Comparison of ENCODE assay signal across 8 cellular contexts in the genomic region with DNA sequence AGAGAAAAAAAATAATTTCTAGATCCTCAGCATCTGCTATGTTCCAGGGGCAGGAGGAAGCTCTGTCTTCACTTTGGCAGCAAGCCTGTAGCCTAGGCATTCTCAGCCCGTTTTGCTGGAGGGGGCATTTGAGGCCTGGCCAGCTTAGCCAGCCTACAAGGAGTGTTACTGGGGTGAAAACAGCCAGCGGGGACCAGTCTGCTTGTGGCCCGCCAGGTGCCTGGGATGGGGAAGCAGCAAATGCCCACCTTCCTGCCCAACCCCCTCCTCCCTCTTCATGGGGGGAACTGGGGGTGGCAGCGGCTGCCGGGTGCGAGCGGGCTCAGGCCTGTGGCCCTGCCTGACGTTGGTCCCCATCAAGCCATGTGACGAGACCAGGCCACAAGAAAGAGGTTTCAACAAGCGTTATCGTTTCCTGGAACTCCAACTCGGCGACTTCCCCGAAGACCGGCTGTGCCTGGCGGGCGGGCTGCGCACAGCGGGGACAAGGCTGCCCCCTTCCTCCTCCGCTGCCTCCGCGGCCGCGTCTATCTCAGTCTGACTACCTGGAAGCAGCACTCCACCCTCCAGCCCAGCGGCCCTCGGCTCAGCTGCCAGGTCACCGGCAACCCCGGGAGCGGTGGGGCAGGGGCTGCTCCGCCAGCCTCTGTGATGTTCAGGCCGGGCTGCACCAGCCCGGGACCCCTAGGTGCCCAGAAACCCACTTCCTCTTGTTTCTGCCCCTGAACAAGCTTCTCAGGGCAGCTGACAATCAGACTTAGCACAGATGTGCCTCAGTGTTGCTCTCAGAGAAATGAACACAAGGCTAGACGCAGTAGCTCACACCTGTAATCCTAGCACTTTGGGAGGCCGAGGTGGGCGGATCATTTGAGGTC. TPM values are rescaled to one million over a fixed set of nuclear protein-coding genes. Genes with fewer than 3 reads are reported as not detected.
DNase-seq lines count a peak whose midpoint lies in the region; ATAC-seq and TF ChIP-seq lines count a peak whose summit lies in the region.

No MANE protein-coding gene starts in this region.

- in situ Hi-C loops in GM18951 (cut with MboI; ENCODE audit: low sequenced_read_pairs, unreplicated experiment), result loop anchor here (25.0 kb wide), 1 partner anchor 271 kb away; no protein-coding TSS in a partner anchor
- in situ Hi-C loops in brain microvascular endothelial cell (cut with HindIII; ENCODE audit: low pct_ligation_motif_present, low sequenced_read_pairs), result no loop called here

- H3K27me3 ChIP-seq in brain microvascular endothelial cell (replicated peaks), result no peaks in the 10 kb centered on the region

- TF ChIP-seq CTCF in brain microvascular endothelial cell (IDR thresholded peaks at IDR 0.05; ENCODE audit: low read depth, low read length, missing control alignments) (no peak), nephron progenitor cell (IDR thresholded peaks at IDR 0.05) (no peak)

- H3K36me3 ChIP-seq in brain microvascular endothelial cell (replicated peaks), result no peaks in the 10 kb centered on the region

- peak overlapping the region; percentile 66 for H3K4me3 Mint-ChIP-seq in activated CD4-positive, alpha-beta memory T cell treated with anti-CD3 and anti-CD28 coated beads, Interleukin-2, amount 10 ng/mL, durations not matched to agents 7 days and 5 days
- H3K4me3 Mint-ChIP-seq in nephron progenitor cell, result no peak overlapping the region

- peak; percentile 95 for DNase-seq in activated CD4-positive, alpha-beta memory T cell treated with anti-CD3 and anti-CD28 coated beads, Interleukin-2, amount 10 ng/mL, durations not matched to agents 7 days and 5 days
- peak; percentile 63 for DNase-seq in germinal center (ENCODE audit: low spot score)
- DNase-seq in stimulated activated CD8-positive, alpha-beta memory T cell treated with anti-CD3 and anti-CD28 coated beads, Interleukin-12 subunit alpha, Interleukin-12 subunit beta, amount 100 ng/mL, for 1 hour (ENCODE audit: low read depth), result peak; percentile 62
- DNase-seq in brain microvascular endothelial cell, result no peak
- no peak for DNase-seq in DMS79 (lab: John Stamatoyannopoulos, UW)
- DNase-seq in nephron progenitor cell, result no peak

- POLR2A ChIA-PET in activated CD4-positive, alpha-beta memory T cell treated with anti-CD3 and anti-CD28 coated beads, Interleukin-2, amount 10 ng/mL, durations not matched to agents 7 days and 5 days (lab: Charles Lee), result interaction anchor here (0.7 to 15.7 kb wide), 28 partner anchors 9 to 268 kb away, joined by 3 to 302 read pairs (median 5); a partner anchor contains a TSS

- peak; percentile 49 for TF ChIP-seq POLR2A in GM18951 (IDR thresholded peaks at IDR 0.05; ENCODE audit: extremely low read depth, insufficient read depth, insufficient read length)

- CTCF ChIA-PET in activated CD4-positive, alpha-beta memory T cell treated with anti-CD3 and anti-CD28 coated beads, Interleukin-2, amount 10 ng/mL, durations not matched to agents 7 days and 5 days (lab: Charles Lee), result interaction anchor here (0.7 to 3.1 kb wide), 17 partner anchors 9 to 269 kb away, joined by 3 to 23 read pairs (median 5); a partner anchor contains a TSS

- peak overlapping the region; percentile 98 for H3K27ac Mint-ChIP-seq in activated CD4-positive, alpha-beta memory T cell treated with anti-CD3 and anti-CD28 coated beads, Interleukin-2, amount 10 ng/mL, durations not matched to agents 7 days and 5 days
- H3K27ac Mint-ChIP-seq in nephron progenitor cell, result no peak overlapping the region

- H3K4me1 Mint-ChIP-seq in activated CD4-positive, alpha-beta memory T cell treated with anti-CD3 and anti-CD28 coated beads, Interleukin-2, amount 10 ng/mL, durations not matched to agents 7 days and 5 days, result peaks cover 86% of the 10 kb centered on the region
- peaks cover 5% of the 10 kb centered on the region for H3K4me1 Mint-ChIP-seq in nephron progenitor cell

- peak; percentile 60 for ATAC-seq in HG03354 (IDR thresholded peaks at IDR 0.05; ENCODE audit: poor library complexity, severe bottlenecking, unreplicated experiment)

- no peaks in the 10 kb centered on the region for H3K36me3 Mint-ChIP-seq in activated CD4-positive, alpha-beta memory T cell treated with anti-CD3 and anti-CD28 coated beads, Interleukin-2, amount 10 ng/mL, durations not matched to agents 7 days and 5 days (ENCODE audit: low read depth)
- H3K36me3 Mint-ChIP-seq in nephron progenitor cell (ENCODE audit: low read depth), result no peaks in the 10 kb centered on the region

- H3K27ac ChIP-seq in brain microvascular endothelial cell, result no peak overlapping the region

- no peak overlapping the region for H3K4me3 ChIP-seq in brain microvascular endothelial cell (ENCODE audit: low read depth, low read length)

- no peaks in the 10 kb centered on the region for H3K27me3 Mint-ChIP-seq in activated CD4-positive, alpha-beta memory T cell treated with anti-CD3 and anti-CD28 coated beads, Interleukin-2, amount 10 ng/mL, durations not matched to agents 7 days and 5 days
- H3K27me3 Mint-ChIP-seq in nephron progenitor cell (ENCODE audit: low read depth, poor library complexity), result peaks cover 8% of the 10 kb centered on the region

- H3K9me3 Mint-ChIP-seq in activated CD4-positive, alpha-beta memory T cell treated with anti-CD3 and anti-CD28 coated beads, Interleukin-2, amount 10 ng/mL, durations not matched to agents 7 days and 5 days, result no peaks in the 10 kb centered on the region
- no peaks in the 10 kb centered on the region for H3K9me3 Mint-ChIP-seq in nephron progenitor cell

RNA-seq across cellular contexts. Expression of a gene that starts 22.9 kb away (rescaled TPM):
- 100 to 1,000 TPM; 136 to 142 TPM for total RNA-seq in activated CD4-positive, alpha-beta memory T cell treated with anti-CD3 and anti-CD28 coated beads, Interleukin-2, amount 10 ng/mL, durations not matched to agents 7 days and 5 days

RNA-seq across cellular contexts. Expression of a gene that starts 36.0 kb away (rescaled TPM):
- total RNA-seq in activated CD4-positive, alpha-beta memory T cell treated with anti-CD3 and anti-CD28 coated beads, Interleukin-2, amount 10 ng/mL, durations not matched to agents 7 days and 5 days, result not detected

RNA-seq across cellular contexts. Expression of a gene that starts 40.3 kb away (rescaled TPM):
- not detected for total RNA-seq in activated CD4-positive, alpha-beta memory T cell treated with anti-CD3 and anti-CD28 coated beads, Interleukin-2, amount 10 ng/mL, durations not matched to agents 7 days and 5 days

RNA-seq across cellular contexts. Expression of a gene that starts 43.2 kb away (rescaled TPM):
- total RNA-seq in activated CD4-positive, alpha-beta memory T cell treated with anti-CD3 and anti-CD28 coated beads, Interleukin-2, amount 10 ng/mL, durations not matched to agents 7 days and 5 days, result not detected

RNA-seq across cellular contexts. Expression of a gene that starts 48.0 kb away (rescaled TPM):
- not detected for total RNA-seq in activated CD4-positive, alpha-beta memory T cell treated with anti-CD3 and anti-CD28 coated beads, Interleukin-2, amount 10 ng/mL, durations not matched to agents 7 days and 5 days

Comparison
In these comparisons a context has a peak if more than half of its experiments do, and no peak if none do; other contexts are left out.
1. DNase-seq: peak in activated CD4-positive, alpha-beta memory T cell treated with anti-CD3 and anti-CD28 coated beads, Interleukin-2, amount 10 ng/mL, durations not matched to agents 7 days and 5 days (single experiment), germinal center (single experiment) and stimulated activated CD8-positive, alpha-beta memory T cell treated with anti-CD3 and anti-CD28 coated beads, Interleukin-12 subunit alpha, Interleukin-12 subunit beta, amount 100 ng/mL, for 1 hour (single experiment); none in brain microvascular endothelial cell (single experiment), DMS79 (single experiment) and nephron progenitor cell (single experiment).